Comparison of ENCODE assay signal across 23 cellular contexts in genomic region chr17:72378414-72379395, GRCh38.
DNase-seq lines count a peak whose midpoint lies in the region; ATAC-seq and TF ChIP-seq lines count a peak whose summit lies in the region.
"Had no signal": no experiment of that assay in that cellular context is flagged by ENCODE, and none has a peak within 500 bp of the region (broad histone marks: within the 10 kb centered on the region; RNA-seq: fewer than 3 reads in every experiment).

No MANE protein-coding gene starts in this region.

- DNase-seq in NCI-H1417 (lab: John Stamatoyannopoulos, UW) = peak in 2 of 3 experiments; percentile 76 to 90
- DNase-seq in NCI-H1417 treated with DMSO at 0.1 percent for 48 hours (lab: John Stamatoyannopoulos, UW) = no peak
- DNase-seq in NCI-H1092 treated with DMSO at 0.1 percent for 48 hours (lab: John Stamatoyannopoulos, UW) = peak; percentile 20
- DNase-seq in osteoblast (ENCODE audit: insufficient read length, low spot score, missing footprints) = peak; percentile 62
- DNase-seq in coronary artery (ENCODE audit: low spot score) = no peak
- no peak for DNase-seq in activated naive CD4-positive, alpha-beta T cell (lab: John Stamatoyannopoulos, UW)
- DNase-seq: 8988T; activated CD4-positive, alpha-beta T cell treated with anti-CD3 and anti-CD28 coated beads, Interleukin-2, amount 50 U/mL, for 48 hours; activated CD8-positive, alpha-beta memory T cell treated with anti-CD3 and anti-CD28 coated beads, Interleukin-2, amount 50 U/mL, for 48 hours; activated gamma-delta T cell; AML-193; esophagus squamous epithelium; gastrocnemius medialis; GOT3; kidney; NK-92 treated with Interleukin-12 subunit alpha and Interleukin-12 subunit beta, amount 100 ng/mL, for 24 hours; Peyer's patch; spleen; stimulated activated CD4-positive, alpha-beta T cell treated with anti-CD3 and anti-CD28 coated beads, Interleukin-4, amount 100 ng/mL, for 24 hours; stimulated activated naive CD4-positive, alpha-beta T cell treated with Interleukin-2 at 50 U/mL for 16 hours had no signal

- H3K79me2 ChIP-seq in osteoblast (ENCODE audit: insufficient read depth, low read length) = no peaks in the 10 kb centered on the region

- H3K27me3 ChIP-seq in osteoblast (ENCODE audit: insufficient read depth, low read length) = no peaks in the 10 kb centered on the region
- H3K27me3 ChIP-seq: gastrocnemius medialis, Peyer's patch, SJSA1 had no signal

- H3K4me3 ChIP-seq in osteoblast (ENCODE audit: insufficient read depth, low read length) (no peak overlapping the region), coronary artery (no peak overlapping the region)
- H3K4me3 ChIP-seq: esophagus squamous epithelium, gastrocnemius medialis, Peyer's patch, SJSA1, spleen had no signal

- H3K9me3 Mint-ChIP-seq in brain = peaks cover 0 to 8% (median 0%) of the 10 kb centered on the region in 5 experiments

- H3K27ac Mint-ChIP-seq in brain = peak overlapping the region; percentile 55 to 94 (median 86)

- TF ChIP-seq CTCF in brain (conservative IDR thresholded peaks at IDR 0.05) (no peak), osteoblast (IDR thresholded peaks at IDR 0.05; ENCODE audit: extremely low read depth, low read depth, low read length) (no peak), coronary artery (IDR thresholded peaks at IDR 0.05) (no peak)

- H3K36me3 Mint-ChIP-seq in brain = no peaks in the 10 kb centered on the region

- H3K4me2 ChIP-seq in osteoblast (ENCODE audit: insufficient read depth, low read length) = no peak overlapping the region

- H3K4me1 Mint-ChIP-seq in brain = peaks cover 94% of the 10 kb centered on the region

- no peak overlapping the region for H2AFZ ChIP-seq in osteoblast (ENCODE audit: low read length)

- no peak for ATAC-seq in GM21515 (IDR thresholded peaks at IDR 0.05; ENCODE audit: unreplicated experiment)
- ATAC-seq: gastrocnemius medialis had no signal

- H3K27ac ChIP-seq in osteoblast (ENCODE audit: low read depth, low read length) (no peak overlapping the region), coronary artery (no peak overlapping the region)
- H3K27ac ChIP-seq: esophagus squamous epithelium, gastrocnemius medialis, Peyer's patch, SJSA1, spleen had no signal

- no peaks in the 10 kb centered on the region for H4K20me1 ChIP-seq in osteoblast (ENCODE audit: insufficient read depth, low read length)

- H3K9me3 ChIP-seq in osteoblast (ENCODE audit: low read depth, low read length) = no peaks in the 10 kb centered on the region
- H3K9me3 ChIP-seq: esophagus squamous epithelium, gastrocnemius medialis, Peyer's patch, SJSA1, spleen had no signal

- H3K4me3 Mint-ChIP-seq in brain = peak overlapping the region in 3 of 5 experiments; percentile 9 to 71 (median 51)

- peaks cover 8% of the 10 kb centered on the region for H3K4me1 ChIP-seq in osteoblast (ENCODE audit: insufficient read depth, low read length)

- H3K36me3 ChIP-seq in osteoblast (ENCODE audit: insufficient read depth, low read length) = no peaks in the 10 kb centered on the region
- H3K36me3 ChIP-seq: esophagus squamous epithelium, gastrocnemius medialis, Peyer's patch, SJSA1, spleen had no signal

- peaks cover 4% of the 10 kb centered on the region for H3K27me3 Mint-ChIP-seq in brain

Comparison
In these comparisons a context has a peak if more than half of its experiments do, and no peak if none do; other contexts are left out.
1. DNase-seq: peak in NCI-H1417 (2 of 3), NCI-H1092 treated with DMSO at 0.1 percent for 48 hours (single experiment) and osteoblast (single experiment); none in NCI-H1417 treated with DMSO at 0.1 percent for 48 hours (single experiment), coronary artery (single experiment) and activated naive CD4-positive, alpha-beta T cell (0 of 4).